ENCODE assay signal across 1 cellular context in the genomic region with DNA sequence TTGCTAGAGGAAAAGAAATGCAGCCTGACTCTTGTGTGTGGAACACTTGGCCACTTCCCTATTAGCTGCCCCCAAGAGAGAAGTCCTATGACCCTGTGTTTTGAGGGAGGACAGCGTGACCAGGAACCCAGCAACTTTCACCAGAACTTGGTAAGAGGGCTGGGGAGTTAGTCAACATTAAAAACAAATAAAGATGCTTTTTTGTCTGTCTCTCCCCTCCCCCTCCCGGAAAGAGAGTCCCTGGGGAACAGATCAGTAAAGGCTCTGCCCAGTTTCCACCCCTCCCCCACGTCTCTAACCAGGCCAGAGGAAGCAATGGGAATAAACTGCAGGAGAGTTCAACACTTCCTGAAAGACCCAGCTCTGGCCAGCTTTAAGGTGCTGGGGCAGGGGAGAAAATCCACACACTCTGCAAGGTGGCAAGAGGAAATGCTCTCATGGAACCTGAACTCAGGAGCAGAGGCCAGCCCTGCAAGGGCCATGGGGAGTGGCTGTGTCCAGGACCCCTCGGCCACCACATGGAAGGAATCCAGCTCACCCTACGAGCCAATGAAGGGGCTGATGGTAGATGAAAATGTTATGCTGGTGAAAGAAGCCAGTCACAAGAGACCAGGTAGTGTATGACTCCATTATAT.
TF ChIP-seq lines count a peak whose summit lies in the region.

No MANE protein-coding gene starts in this region.

TF ChIP-seq in HepG2, 621 proteins besides CTCF, POLR2A, EP300 and RAD21 (continued from another document and continues in another):
- TF ChIP-seq, protein P1, sequence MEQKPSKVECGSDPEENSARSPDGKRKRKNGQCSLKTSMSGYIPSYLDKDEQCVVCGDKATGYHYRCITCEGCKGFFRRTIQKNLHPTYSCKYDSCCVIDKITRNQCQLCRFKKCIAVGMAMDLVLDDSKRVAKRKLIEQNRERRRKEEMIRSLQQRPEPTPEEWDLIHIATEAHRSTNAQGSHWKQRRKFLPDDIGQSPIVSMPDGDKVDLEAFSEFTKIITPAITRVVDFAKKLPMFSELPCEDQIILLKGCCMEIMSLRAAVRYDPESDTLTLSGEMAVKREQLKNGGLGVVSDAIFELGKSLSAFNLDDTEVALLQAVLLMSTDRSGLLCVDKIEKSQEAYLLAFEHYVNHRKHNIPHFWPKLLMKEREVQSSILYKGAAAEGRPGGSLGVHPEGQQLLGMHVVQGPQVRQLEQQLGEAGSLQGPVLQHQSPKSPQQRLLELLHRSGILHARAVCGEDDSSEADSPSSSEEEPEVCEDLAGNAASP (CRISPR knock-in tag; IDR thresholded peaks at IDR 0.05; ENCODE audit: borderline replicate concordance) = 0 out of 2 replicates have a peak, but pooled peaks have one; percentile 26
- TF ChIP-seq, protein P2, sequence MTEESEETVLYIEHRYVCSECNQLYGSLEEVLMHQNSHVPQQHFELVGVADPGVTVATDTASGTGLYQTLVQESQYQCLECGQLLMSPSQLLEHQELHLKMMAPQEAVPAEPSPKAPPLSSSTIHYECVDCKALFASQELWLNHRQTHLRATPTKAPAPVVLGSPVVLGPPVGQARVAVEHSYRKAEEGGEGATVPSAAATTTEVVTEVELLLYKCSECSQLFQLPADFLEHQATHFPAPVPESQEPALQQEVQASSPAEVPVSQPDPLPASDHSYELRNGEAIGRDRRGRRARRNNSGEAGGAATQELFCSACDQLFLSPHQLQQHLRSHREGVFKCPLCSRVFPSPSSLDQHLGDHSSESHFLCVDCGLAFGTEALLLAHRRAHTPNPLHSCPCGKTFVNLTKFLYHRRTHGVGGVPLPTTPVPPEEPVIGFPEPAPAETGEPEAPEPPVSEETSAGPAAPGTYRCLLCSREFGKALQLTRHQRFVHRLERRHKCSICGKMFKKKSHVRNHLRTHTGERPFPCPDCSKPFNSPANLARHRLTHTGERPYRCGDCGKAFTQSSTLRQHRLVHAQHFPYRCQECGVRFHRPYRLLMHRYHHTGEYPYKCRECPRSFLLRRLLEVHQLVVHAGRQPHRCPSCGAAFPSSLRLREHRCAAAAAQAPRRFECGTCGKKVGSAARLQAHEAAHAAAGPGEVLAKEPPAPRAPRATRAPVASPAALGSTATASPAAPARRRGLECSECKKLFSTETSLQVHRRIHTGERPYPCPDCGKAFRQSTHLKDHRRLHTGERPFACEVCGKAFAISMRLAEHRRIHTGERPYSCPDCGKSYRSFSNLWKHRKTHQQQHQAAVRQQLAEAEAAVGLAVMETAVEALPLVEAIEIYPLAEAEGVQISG (CRISPR knock-in tag; IDR thresholded peaks at IDR 0.05) = peak; percentile 39; the same call in 1 of the 2 replicates
- TF ChIP-seq SMAD3 (CRISPR knock-in tag; IDR thresholded peaks at IDR 0.05) (peak; percentile 81), SP5 (CRISPR knock-in tag; IDR thresholded peaks at IDR 0.05; ENCODE audit: borderline replicate concordance, low read depth) (peak; percentile 28; the same call in 1 of the 2 replicates), MYC (CRISPR knock-in tag; IDR thresholded peaks at IDR 0.05; ENCODE audit: borderline replicate concordance) (0 out of 2 replicates have a peak, but pooled peaks have one; percentile 17), FOXK2 (IDR thresholded peaks at IDR 0.05) (no peak), CC2D1A (CRISPR knock-in tag; IDR thresholded peaks at IDR 0.05) (no peak), XBP1 (CRISPR knock-in tag; IDR thresholded peaks at IDR 0.05) (no peak), GATAD2A (CRISPR knock-in tag; IDR thresholded peaks at IDR 0.05) (peak; percentile 87), RXRA (CRISPR knock-in tag; IDR thresholded peaks at IDR 0.05) (peak; percentile 15; the same call in 1 of the 2 replicates), SETDB1 (CRISPR knock-in tag; IDR thresholded peaks at IDR 0.05; ENCODE audit: borderline replicate concordance) (no peak), THYN1 (CRISPR knock-in tag; IDR thresholded peaks at IDR 0.05; ENCODE audit: borderline replicate concordance, low read depth) (no peak), ZMYM4 (CRISPR knock-in tag; IDR thresholded peaks at IDR 0.05) (peak; percentile 33; the same call in 1 of the 2 replicates), PHF8 (CRISPR knock-in tag; IDR thresholded peaks at IDR 0.05) (no peak), NCOA1 (CRISPR knock-in tag; IDR thresholded peaks at IDR 0.05) (0 out of 2 replicates have a peak, but pooled peaks have one; percentile 37), ZNF501 (CRISPR knock-in tag; IDR thresholded peaks at IDR 0.05) (peak; percentile 51; the same call in 1 of the 2 replicates), SOX13 (IDR thresholded peaks at IDR 0.05) (no peak; the same call in 1 of the 2 replicates), SOX13 (CRISPR knock-in tag; conservative IDR thresholded peaks at IDR 0.05 in 1 of 2, IDR thresholded peaks at IDR 0.05 in 1 of 2) (peak in 1 of 2 experiments; percentile 58; a peak in 1 of 4 replicates), MBNL3 (CRISPR knock-in tag; conservative IDR thresholded peaks at IDR 0.05) (no peak), ZNF44 (CRISPR knock-in tag; IDR thresholded peaks at IDR 0.05) (no peak), NKX3-1 (CRISPR knock-in tag; IDR thresholded peaks at IDR 0.05) (no peak), FOSL2 (CRISPR knock-in tag; IDR thresholded peaks at IDR 0.05) (peak; percentile 60), ZNF30 (CRISPR knock-in tag; IDR thresholded peaks at IDR 0.05) (no peak), CBX5 (CRISPR knock-in tag; IDR thresholded peaks at IDR 0.05; ENCODE audit: borderline replicate concordance) (peak; percentile 24; the same call in 1 of the 2 replicates), MIXL1 (CRISPR knock-in tag; IDR thresholded peaks at IDR 0.05) (no peak; the same call in 1 of the 2 replicates), ZNF7 (CRISPR knock-in tag; IDR thresholded peaks at IDR 0.05) (no peak), TARDBP (CRISPR knock-in tag; IDR thresholded peaks at IDR 0.05) (peak; percentile 48; the same call in 1 of the 2 replicates), ZBTB3 (CRISPR knock-in tag; IDR thresholded peaks at IDR 0.05; ENCODE audit: borderline replicate concordance, low read depth) (no peak), TBX3 (IDR thresholded peaks at IDR 0.05; ENCODE audit: borderline replicate concordance) (no peak), FOXP1 (IDR thresholded peaks at IDR 0.05) (no peak), FOXP1 (CRISPR knock-in tag; IDR thresholded peaks at IDR 0.05) (peak; percentile 69), LCORL (IDR thresholded peaks at IDR 0.05) (no peak), LCORL (CRISPR knock-in tag; IDR thresholded peaks at IDR 0.05) (peak; percentile 94), ATF7 (IDR thresholded peaks at IDR 0.05) (no peak), ATF7 (CRISPR knock-in tag; IDR thresholded peaks at IDR 0.05) (no peak; the same call in 1 of the 2 replicates)
- TF ChIP-seq, protein P3, sequence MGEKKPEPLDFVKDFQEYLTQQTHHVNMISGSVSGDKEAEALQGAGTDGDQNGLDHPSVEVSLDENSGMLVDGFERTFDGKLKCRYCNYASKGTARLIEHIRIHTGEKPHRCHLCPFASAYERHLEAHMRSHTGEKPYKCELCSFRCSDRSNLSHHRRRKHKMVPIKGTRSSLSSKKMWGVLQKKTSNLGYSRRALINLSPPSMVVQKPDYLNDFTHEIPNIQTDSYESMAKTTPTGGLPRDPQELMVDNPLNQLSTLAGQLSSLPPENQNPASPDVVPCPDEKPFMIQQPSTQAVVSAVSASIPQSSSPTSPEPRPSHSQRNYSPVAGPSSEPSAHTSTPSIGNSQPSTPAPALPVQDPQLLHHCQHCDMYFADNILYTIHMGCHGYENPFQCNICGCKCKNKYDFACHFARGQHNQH (CRISPR knock-in tag; IDR thresholded peaks at IDR 0.05) = peak; percentile 78
- TF ChIP-seq, protein P4, sequence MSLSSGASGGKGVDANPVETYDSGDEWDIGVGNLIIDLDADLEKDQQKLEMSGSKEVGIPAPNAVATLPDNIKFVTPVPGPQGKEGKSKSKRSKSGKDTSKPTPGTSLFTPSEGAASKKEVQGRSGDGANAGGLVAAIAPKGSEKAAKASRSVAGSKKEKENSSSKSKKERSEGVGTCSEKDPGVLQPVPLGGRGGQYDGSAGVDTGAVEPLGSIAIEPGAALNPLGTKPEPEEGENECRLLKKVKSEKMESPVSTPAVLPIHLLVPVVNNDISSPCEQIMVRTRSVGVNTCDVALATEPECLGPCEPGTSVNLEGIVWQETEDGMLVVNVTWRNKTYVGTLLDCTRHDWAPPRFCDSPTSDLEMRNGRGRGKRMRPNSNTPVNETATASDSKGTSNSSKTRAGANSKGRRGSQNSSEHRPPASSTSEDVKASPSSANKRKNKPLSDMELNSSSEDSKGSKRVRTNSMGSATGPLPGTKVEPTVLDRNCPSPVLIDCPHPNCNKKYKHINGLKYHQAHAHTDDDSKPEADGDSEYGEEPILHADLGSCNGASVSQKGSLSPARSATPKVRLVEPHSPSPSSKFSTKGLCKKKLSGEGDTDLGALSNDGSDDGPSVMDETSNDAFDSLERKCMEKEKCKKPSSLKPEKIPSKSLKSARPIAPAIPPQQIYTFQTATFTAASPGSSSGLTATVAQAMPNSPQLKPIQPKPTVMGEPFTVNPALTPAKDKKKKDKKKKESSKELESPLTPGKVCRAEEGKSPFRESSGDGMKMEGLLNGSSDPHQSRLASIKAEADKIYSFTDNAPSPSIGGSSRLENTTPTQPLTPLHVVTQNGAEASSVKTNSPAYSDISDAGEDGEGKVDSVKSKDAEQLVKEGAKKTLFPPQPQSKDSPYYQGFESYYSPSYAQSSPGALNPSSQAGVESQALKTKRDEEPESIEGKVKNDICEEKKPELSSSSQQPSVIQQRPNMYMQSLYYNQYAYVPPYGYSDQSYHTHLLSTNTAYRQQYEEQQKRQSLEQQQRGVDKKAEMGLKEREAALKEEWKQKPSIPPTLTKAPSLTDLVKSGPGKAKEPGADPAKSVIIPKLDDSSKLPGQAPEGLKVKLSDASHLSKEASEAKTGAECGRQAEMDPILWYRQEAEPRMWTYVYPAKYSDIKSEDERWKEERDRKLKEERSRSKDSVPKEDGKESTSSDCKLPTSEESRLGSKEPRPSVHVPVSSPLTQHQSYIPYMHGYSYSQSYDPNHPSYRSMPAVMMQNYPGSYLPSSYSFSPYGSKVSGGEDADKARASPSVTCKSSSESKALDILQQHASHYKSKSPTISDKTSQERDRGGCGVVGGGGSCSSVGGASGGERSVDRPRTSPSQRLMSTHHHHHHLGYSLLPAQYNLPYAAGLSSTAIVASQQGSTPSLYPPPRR (CRISPR knock-in tag; IDR thresholded peaks at IDR 0.05; ENCODE audit: borderline replicate concordance) = peak; percentile 83
- TF ChIP-seq, protein P5, sequence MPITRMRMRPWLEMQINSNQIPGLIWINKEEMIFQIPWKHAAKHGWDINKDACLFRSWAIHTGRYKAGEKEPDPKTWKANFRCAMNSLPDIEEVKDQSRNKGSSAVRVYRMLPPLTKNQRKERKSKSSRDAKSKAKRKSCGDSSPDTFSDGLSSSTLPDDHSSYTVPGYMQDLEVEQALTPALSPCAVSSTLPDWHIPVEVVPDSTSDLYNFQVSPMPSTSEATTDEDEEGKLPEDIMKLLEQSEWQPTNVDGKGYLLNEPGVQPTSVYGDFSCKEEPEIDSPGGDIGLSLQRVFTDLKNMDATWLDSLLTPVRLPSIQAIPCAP (CRISPR knock-in tag; IDR thresholded peaks at IDR 0.05; ENCODE audit: low read depth) = no peak
- TF ChIP-seq, protein P6, sequence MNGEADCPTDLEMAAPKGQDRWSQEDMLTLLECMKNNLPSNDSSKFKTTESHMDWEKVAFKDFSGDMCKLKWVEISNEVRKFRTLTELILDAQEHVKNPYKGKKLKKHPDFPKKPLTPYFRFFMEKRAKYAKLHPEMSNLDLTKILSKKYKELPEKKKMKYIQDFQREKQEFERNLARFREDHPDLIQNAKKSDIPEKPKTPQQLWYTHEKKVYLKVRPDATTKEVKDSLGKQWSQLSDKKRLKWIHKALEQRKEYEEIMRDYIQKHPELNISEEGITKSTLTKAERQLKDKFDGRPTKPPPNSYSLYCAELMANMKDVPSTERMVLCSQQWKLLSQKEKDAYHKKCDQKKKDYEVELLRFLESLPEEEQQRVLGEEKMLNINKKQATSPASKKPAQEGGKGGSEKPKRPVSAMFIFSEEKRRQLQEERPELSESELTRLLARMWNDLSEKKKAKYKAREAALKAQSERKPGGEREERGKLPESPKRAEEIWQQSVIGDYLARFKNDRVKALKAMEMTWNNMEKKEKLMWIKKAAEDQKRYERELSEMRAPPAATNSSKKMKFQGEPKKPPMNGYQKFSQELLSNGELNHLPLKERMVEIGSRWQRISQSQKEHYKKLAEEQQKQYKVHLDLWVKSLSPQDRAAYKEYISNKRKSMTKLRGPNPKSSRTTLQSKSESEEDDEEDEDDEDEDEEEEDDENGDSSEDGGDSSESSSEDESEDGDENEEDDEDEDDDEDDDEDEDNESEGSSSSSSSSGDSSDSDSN (CRISPR knock-in tag; IDR thresholded peaks at IDR 0.05) = peak; percentile 29; the same call in 1 of the 2 replicates
- TF ChIP-seq, protein P7, sequence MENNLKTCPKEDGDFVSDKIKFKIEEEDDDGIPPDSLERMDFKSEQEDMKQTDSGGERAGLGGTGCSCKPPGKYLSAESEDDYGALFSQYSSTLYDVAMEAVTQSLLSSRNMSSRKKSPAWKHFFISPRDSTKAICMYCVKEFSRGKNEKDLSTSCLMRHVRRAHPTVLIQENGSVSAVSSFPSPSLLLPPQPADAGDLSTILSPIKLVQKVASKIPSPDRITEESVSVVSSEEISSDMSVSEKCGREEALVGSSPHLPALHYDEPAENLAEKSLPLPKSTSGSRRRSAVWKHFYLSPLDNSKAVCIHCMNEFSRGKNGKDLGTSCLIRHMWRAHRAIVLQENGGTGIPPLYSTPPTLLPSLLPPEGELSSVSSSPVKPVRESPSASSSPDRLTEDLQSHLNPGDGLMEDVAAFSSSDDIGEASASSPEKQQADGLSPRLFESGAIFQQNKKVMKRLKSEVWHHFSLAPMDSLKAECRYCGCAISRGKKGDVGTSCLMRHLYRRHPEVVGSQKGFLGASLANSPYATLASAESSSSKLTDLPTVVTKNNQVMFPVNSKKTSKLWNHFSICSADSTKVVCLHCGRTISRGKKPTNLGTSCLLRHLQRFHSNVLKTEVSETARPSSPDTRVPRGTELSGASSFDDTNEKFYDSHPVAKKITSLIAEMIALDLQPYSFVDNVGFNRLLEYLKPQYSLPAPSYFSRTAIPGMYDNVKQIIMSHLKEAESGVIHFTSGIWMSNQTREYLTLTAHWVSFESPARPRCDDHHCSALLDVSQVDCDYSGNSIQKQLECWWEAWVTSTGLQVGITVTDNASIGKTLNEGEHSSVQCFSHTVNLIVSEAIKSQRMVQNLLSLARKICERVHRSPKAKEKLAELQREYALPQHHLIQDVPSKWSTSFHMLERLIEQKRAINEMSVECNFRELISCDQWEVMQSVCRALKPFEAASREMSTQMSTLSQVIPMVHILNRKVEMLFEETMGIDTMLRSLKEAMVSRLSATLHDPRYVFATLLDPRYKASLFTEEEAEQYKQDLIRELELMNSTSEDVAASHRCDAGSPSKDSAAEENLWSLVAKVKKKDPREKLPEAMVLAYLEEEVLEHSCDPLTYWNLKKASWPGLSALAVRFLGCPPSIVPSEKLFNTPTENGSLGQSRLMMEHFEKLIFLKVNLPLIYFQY (CRISPR knock-in tag; IDR thresholded peaks at IDR 0.05; ENCODE audit: borderline replicate concordance) = peak; percentile 70; the same call in 1 of the 2 replicates
- TF ChIP-seq, protein P8, sequence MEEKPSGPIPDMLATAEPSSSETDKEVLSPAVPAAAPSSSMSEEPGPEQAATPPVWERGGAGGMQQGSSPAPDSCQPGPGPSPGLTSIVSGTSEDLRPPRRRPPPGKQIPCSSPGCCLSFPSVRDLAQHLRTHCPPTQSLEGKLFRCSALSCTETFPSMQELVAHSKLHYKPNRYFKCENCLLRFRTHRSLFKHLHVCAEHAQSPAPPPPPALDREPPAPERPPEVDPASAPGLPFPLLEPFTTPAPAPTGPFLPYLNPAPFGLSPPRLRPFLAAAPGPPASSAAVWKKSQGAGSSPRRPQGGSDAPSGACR (CRISPR knock-in tag; IDR thresholded peaks at IDR 0.05) = 0 out of 2 replicates have a peak, but pooled peaks have one; percentile 8
